In genomic region chr12:119668315-119668651, GRCh38 we compare ENCODE assay signal across 8 cellular contexts. TPM values are rescaled to one million over a fixed set of nuclear protein-coding genes. Genes with fewer than 3 reads are reported as not detected.
A peak's percentile ranks its signal among the peaks of the same experiment; 100 is the strongest.
DNase-seq lines count a peak whose midpoint lies in the region; ATAC-seq, FAIRE-seq and TF ChIP-seq lines count a peak whose summit lies in the region.

No MANE protein-coding gene starts in this region.

- ATAC-seq in HG03025 (IDR thresholded peaks at IDR 0.05; ENCODE audit: low FRiP score, unreplicated experiment) (peak; percentile 5), K562 (no peak), lung (ENCODE audit: insufficient read depth, low FRiP score) (peak; percentile 0), HG02642 (IDR thresholded peaks at IDR 0.05; ENCODE audit: poor library complexity, unreplicated experiment) (no peak)

- H3K4me3 ChIP-seq in BE2C (ENCODE audit: low read depth, low read length) = peak overlapping the region; percentile 98
- H3K4me3 ChIP-seq in K562 = peak overlapping the region; percentile 81
- peak overlapping the region; percentile 87 for H3K4me3 ChIP-seq in lung
- H3K4me3 ChIP-seq in urinary bladder (ENCODE audit: low read depth, low read length) = peak overlapping the region; percentile 68

- peak overlapping the region; percentile 98 for H3K4me2 ChIP-seq in K562 (ENCODE audit: insufficient read depth, low read length)

- peaks cover 55% of the 10 kb centered on the region for H3K79me2 ChIP-seq in K562 (ENCODE audit: control insufficient read depth, insufficient read depth, low read length)

- TF ChIP-seq CTCF in BE2C (IDR thresholded peaks at IDR 0.05; ENCODE audit: low read depth, low read length) (no peak), K562 (IDR thresholded peaks at IDR 0.05 in 2 of 3, conservative IDR thresholded peaks at IDR 0.05 in 1 of 3; ENCODE audit: insufficient read depth in 2 of 3, low read depth in 1 of 3, low read length in 3 of 3) (no peak), lung (IDR thresholded peaks at IDR 0.05; ENCODE audit: control extremely low read depth, extremely low read depth) (no peak)

- intact Hi-C loops in K562 (cut with micrococcal nuclease) = loop anchor here (10.0 kb wide), 1 partner anchor 237 kb away; no protein-coding TSS in a partner anchor

- H3K4me1 ChIP-seq in BE2C (no peaks in the 10 kb centered on the region), K562 (replicated peaks in 1 of 2; ENCODE audit: control insufficient read depth in 2 of 2, insufficient read depth in 2 of 2, low read length in 2 of 2) (peaks cover 24 to 65% of the 10 kb centered on the region in 2 experiments), lung (ENCODE audit: control insufficient read depth in 2 of 2, insufficient read depth in 2 of 2, low read length in 2 of 2) (peaks cover 8 to 23% of the 10 kb centered on the region in 2 donors), urinary bladder (ENCODE audit: insufficient read depth) (no peaks in the 10 kb centered on the region)

- BruUV-seq in K562 (replicated peaks; lab: Mats Ljungman, UMichigan) = TSS peak; percentile 56

- CTCF ChIA-PET in K562 (lab: Yijun Ruan, JAX; ENCODE audit: low intra/inter-chr PET ratio) = no interaction called here

- H3K9ac ChIP-seq in K562 (ENCODE audit: insufficient read depth in 1 of 2, low read depth in 2 of 2, low read length in 2 of 2) = peak overlapping the region; percentile 99 to 100

- TF ChIP-seq POLR2A in K562 (conservative IDR thresholded peaks at IDR 0.05) = no peak

- in situ Hi-C loops in K562 (cut with MboI) = no loop called here

- TF ChIP-seq EP300 in K562 (IDR thresholded peaks at IDR 0.05; ENCODE audit: low read length) = no peak

- no peaks in the 10 kb centered on the region for H3K9me3 ChIP-seq in BE2C
- H3K9me3 ChIP-seq in K562 (replicated peaks; ENCODE audit: control insufficient read depth, insufficient read depth, low read depth, low read length) = no peaks in the 10 kb centered on the region
- H3K9me3 ChIP-seq in lung (ENCODE audit: control insufficient read depth in 2 of 2, insufficient read depth in 1 of 2, low read length in 1 of 2) = no peaks in the 10 kb centered on the region

- no peak for DNase-seq in BE2C
- no peak for DNase-seq in K562 (ENCODE audit: extremely low read depth in 1 of 4, low spot score in 3 of 4)
- no peak for DNase-seq in lung (ENCODE audit: low spot score)
- no peak for DNase-seq in activated gamma-delta T cell treated with Interleukin-2 at 50 U/mL for 16 hours
- no peak for DNase-seq in activated effector memory CD4-positive, alpha-beta T cell treated with Interleukin-2 at 50 U/mL for 16 hours

- H3K9me1 ChIP-seq in K562 (ENCODE audit: control insufficient read depth, insufficient read depth, low read length) = no peaks in the 10 kb centered on the region

- no peak for TF ChIP-seq RAD21 in K562 (CRISPR knock-in tag; conservative IDR thresholded peaks at IDR 0.05 in 1 of 2, IDR thresholded peaks at IDR 0.05 in 1 of 2)

- POLR2A ChIA-PET in K562 (lab: Yijun Ruan, JAX) = interaction anchor here (1.4 to 4.1 kb wide), 2 partner anchors 8 to 13 kb away, joined by 14 to 44 read pairs; no protein-coding TSS in a partner anchor

- 3% methylated on average over 13 of the region's 14 CpGs for WGBS in K562 (ENCODE audit: insufficient coverage, low coverage, missing lambda C conversion rate)
- WGBS in lung, 2 donors = 2 to 3% methylated on average over 14 of the region's 14 CpGs
- WGBS in urinary bladder = 2% methylated on average over 14 of the region's 14 CpGs

- H3K27me3 ChIP-seq in BE2C (no peaks in the 10 kb centered on the region), K562 (ENCODE audit: control insufficient read depth in 2 of 2, insufficient read depth in 2 of 2, low read length in 2 of 2) (no peaks in the 10 kb centered on the region), lung (ENCODE audit: control insufficient read depth, insufficient read depth) (no peaks in the 10 kb centered on the region)

- H3K27ac ChIP-seq in K562 (ENCODE audit: extremely low read depth, low read depth, low read length) (peak overlapping the region; percentile 97), lung (ENCODE audit: low read depth in 1 of 2, low read length in 1 of 2) (peak overlapping the region; percentile 95 to 99), urinary bladder (ENCODE audit: low read depth) (peak overlapping the region; percentile 90)

- no peak for FAIRE-seq in K562 (lab: Jason Lieb, UNC)

- peak overlapping the region; percentile 53; the same call in 1 of the 2 replicates for H2AFZ ChIP-seq in K562 (ENCODE audit: low read depth, low read length)

- H3K36me3 ChIP-seq in BE2C (peaks cover 16% of the 10 kb centered on the region), K562 (ENCODE audit: control insufficient read depth, insufficient read depth, low read length) (peaks cover 39% of the 10 kb centered on the region), lung (ENCODE audit: control insufficient read depth in 2 of 2, insufficient read depth in 2 of 2, low read length in 2 of 2) (peaks cover 4 to 5% of the 10 kb centered on the region in 2 donors), urinary bladder (ENCODE audit: insufficient read depth) (no peaks in the 10 kb centered on the region)

- no peaks in the 10 kb centered on the region for H4K20me1 ChIP-seq in K562 (replicated peaks; ENCODE audit: control insufficient read depth, insufficient read depth, low read length)

TF ChIP-seq in K562, 482 proteins besides CTCF, POLR2A, EP300 and RAD21 (continues in another document):
- TF ChIP-seq ZNF695 (CRISPR knock-in tag; IDR thresholded peaks at IDR 0.05) (no peak), ZFX (CRISPR knock-in tag; IDR thresholded peaks at IDR 0.05) (0 out of 2 replicates have a peak, but pooled peaks have one; percentile 1), LCOR (CRISPR knock-in tag; IDR thresholded peaks at IDR 0.05) (no peak), JUNB (CRISPR knock-in tag; conservative IDR thresholded peaks at IDR 0.05) (no peak), BCL6 (CRISPR knock-in tag; IDR thresholded peaks at IDR 0.05) (no peak), CBX3 (IDR thresholded peaks at IDR 0.05; ENCODE audit: borderline replicate concordance in 1 of 2, low read length in 2 of 2) (no peak)
- TF ChIP-seq, protein P1, sequence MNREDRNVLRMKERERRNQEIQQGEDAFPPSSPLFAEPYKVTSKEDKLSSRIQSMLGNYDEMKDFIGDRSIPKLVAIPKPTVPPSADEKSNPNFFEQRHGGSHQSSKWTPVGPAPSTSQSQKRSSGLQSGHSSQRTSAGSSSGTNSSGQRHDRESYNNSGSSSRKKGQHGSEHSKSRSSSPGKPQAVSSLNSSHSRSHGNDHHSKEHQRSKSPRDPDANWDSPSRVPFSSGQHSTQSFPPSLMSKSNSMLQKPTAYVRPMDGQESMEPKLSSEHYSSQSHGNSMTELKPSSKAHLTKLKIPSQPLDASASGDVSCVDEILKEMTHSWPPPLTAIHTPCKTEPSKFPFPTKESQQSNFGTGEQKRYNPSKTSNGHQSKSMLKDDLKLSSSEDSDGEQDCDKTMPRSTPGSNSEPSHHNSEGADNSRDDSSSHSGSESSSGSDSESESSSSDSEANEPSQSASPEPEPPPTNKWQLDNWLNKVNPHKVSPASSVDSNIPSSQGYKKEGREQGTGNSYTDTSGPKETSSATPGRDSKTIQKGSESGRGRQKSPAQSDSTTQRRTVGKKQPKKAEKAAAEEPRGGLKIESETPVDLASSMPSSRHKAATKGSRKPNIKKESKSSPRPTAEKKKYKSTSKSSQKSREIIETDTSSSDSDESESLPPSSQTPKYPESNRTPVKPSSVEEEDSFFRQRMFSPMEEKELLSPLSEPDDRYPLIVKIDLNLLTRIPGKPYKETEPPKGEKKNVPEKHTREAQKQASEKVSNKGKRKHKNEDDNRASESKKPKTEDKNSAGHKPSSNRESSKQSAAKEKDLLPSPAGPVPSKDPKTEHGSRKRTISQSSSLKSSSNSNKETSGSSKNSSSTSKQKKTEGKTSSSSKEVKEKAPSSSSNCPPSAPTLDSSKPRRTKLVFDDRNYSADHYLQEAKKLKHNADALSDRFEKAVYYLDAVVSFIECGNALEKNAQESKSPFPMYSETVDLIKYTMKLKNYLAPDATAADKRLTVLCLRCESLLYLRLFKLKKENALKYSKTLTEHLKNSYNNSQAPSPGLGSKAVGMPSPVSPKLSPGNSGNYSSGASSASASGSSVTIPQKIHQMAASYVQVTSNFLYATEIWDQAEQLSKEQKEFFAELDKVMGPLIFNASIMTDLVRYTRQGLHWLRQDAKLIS (CRISPR knock-in tag; IDR thresholded peaks at IDR 0.05) = peak; percentile 80; the same call in 1 of the 2 replicates
- TF ChIP-seq, protein P2, sequence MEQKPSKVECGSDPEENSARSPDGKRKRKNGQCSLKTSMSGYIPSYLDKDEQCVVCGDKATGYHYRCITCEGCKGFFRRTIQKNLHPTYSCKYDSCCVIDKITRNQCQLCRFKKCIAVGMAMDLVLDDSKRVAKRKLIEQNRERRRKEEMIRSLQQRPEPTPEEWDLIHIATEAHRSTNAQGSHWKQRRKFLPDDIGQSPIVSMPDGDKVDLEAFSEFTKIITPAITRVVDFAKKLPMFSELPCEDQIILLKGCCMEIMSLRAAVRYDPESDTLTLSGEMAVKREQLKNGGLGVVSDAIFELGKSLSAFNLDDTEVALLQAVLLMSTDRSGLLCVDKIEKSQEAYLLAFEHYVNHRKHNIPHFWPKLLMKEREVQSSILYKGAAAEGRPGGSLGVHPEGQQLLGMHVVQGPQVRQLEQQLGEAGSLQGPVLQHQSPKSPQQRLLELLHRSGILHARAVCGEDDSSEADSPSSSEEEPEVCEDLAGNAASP (IDR thresholded peaks at IDR 0.05) = no peak

RNA-seq across cellular contexts. Expression of gene PRKAB1, which starts 0.3 kb away (rescaled TPM):
- polyA plus RNA-seq in BE2C (2012; ENCODE audit: insufficient read depth, insufficient read length, low read depth) = 30.6 TPM
- 108 and 130 TPM in 2 replicates for total RNA-seq in K562 (2011; cell fraction: chromatin; rRNA removed; ENCODE audit: low replicate concordance)
- 98.2 and 105 TPM in 2 replicates for total RNA-seq in K562 (2011; cell fraction: nucleolus; rRNA removed)
- total RNA-seq in K562 (2011; cell fraction: nucleoplasm; rRNA removed) = 109 and 139 TPM in 2 replicates
- total RNA-seq in K562 (2014; rRNA removed) (45.3 and 59.7 TPM in 2 replicates), K562 (2014; rRNA removed; fragmentation: Illumina TruSeq; extraction: Trizol) (48.8 and 54.3 TPM in 2 replicates), K562 (2015; rRNA removed; fragmentation: Illumina TruSeq; extraction: Trizol) (57.4 and 63.8 TPM in 2 replicates), K562 (2021) (83.8 and 93.8 TPM in 2 replicates), lung (10 to 100 TPM; 36.5 to 57.5 TPM), urinary bladder (15.6 TPM)
- polyA plus RNA-seq in K562 (2011; rRNA removed) (85.7 and 137 TPM in 2 replicates), K562 (2014; fragmentation: Illumina TruSeq; extraction: Trizol) (83.1 and 94.2 TPM in 2 replicates), K562 (2014; fragmentation: Nextera tagmentation; extraction: Ambion mirVana) (10 to 100 TPM; 32.6 to 38.2 TPM), K562 (2014; rRNA removed) (62.8 and 64.8 TPM in 2 replicates), lung (10 to 100 TPM; 34.7 to 39.3 TPM), urinary bladder (27.9 TPM)
- polyA plus RNA-seq in K562 (2011; cell fraction: cytosol; rRNA removed) = 83.7 and 86.2 TPM in 2 replicates
- polyA plus RNA-seq in K562 (2011; cell fraction: nucleus; rRNA removed) = 173 and 183 TPM in 2 replicates
- polyA plus RNA-seq in K562 (2012) = 59.1 and 104 TPM in 2 replicates
- polyA minus RNA-seq in K562 (2011; rRNA and poly(A)+ RNA removed) = 66.6 and 90.9 TPM in 2 replicates
- 62.9 and 70.8 TPM in 2 replicates for polyA minus RNA-seq in K562 (2011; cell fraction: cytosol; rRNA and poly(A)+ RNA removed)
- polyA minus RNA-seq in K562 (2011; cell fraction: nucleus; rRNA and poly(A)+ RNA removed) = 80.4 and 108 TPM in 2 replicates

Comparison
In these comparisons a context has a peak if more than half of its experiments do, and no peak if none do; other contexts are left out.
1. ATAC-seq: peak in HG03025 (single experiment) and lung (single experiment); none in K562 (single experiment) and HG02642 (single experiment).
2. Peak in every context shown above with its lines, with median percentiles within 50 percentile points of each other: H3K4me3 ChIP-seq and H3K27ac ChIP-seq.